19 cellular contexts compared by ENCODE assay signal in the genomic region with DNA sequence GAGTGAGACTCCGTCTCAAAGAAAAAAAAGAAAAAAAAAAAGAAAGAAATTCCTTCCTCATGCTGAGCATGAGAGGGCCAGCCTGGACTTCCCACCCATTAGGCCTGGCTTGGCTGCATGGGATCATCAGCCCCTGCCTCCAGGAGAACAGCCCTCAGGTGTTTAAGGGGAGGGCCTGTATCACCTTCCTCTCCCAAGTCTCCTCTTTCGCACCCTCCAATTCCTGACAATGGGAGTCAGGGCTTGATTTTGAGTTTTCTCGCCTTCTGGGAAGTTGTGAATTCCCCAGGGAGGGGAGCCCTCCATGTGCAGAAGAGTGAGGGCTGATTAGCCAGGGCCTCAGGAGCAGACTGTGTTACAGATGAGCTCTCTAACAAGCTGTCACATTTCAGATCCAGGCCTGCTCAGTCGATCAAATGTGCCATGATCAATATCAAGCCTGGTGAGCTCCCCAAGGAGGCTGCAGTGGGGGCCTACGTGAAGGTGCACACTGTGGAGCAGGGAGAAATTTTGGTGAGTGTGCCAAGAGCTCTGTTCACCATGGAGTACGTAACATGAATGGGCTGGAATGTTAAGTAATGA. TPM values are rescaled to one million over a fixed set of nuclear protein-coding genes. Genes with fewer than 3 reads are reported as not detected.
DNase-seq lines count a peak whose midpoint lies in the region; ATAC-seq and TF ChIP-seq lines count a peak whose summit lies in the region.
"Had no signal": no experiment of that assay in that cellular context is flagged by ENCODE, and none has a peak within 500 bp of the region (broad histone marks: within the 10 kb centered on the region; RNA-seq: fewer than 3 reads in every experiment).

No MANE protein-coding gene starts in this region.

- no peaks in the 10 kb centered on the region for H3K9me3 ChIP-seq in cardiac muscle cell (ENCODE audit: low read depth)
- H3K9me3 ChIP-seq in heart left ventricle: no peaks in the 10 kb centered on the region
- H3K9me3 ChIP-seq in RWPE2 (ENCODE audit: severe bottlenecking): no peaks in the 10 kb centered on the region
- no peaks in the 10 kb centered on the region for H3K9me3 ChIP-seq in breast epithelium

- no peaks in the 10 kb centered on the region for H3K9me3 Mint-ChIP-seq in activated CD4-positive, alpha-beta T cell treated with anti-CD3 and anti-CD28 coated beads for 36 hours (ENCODE audit: low read depth)
- H3K9me3 Mint-ChIP-seq: CD8-positive, alpha-beta T cell had no signal

- H3K36me3 Mint-ChIP-seq in activated CD4-positive, alpha-beta T cell treated with anti-CD3 and anti-CD28 coated beads for 36 hours (ENCODE audit: low read depth): no peaks in the 10 kb centered on the region
- H3K36me3 Mint-ChIP-seq: CD8-positive, alpha-beta T cell had no signal

- WGBS in heart left ventricle, 4 donors: 74 to 84% (median 81%) methylated on average over 5 to 6 of the region's 6 CpGs

- POLR2A ChIA-PET in activated CD4-positive, alpha-beta T cell treated with anti-CD3 and anti-CD28 coated beads for 36 hours (lab: Charles Lee): no interaction called here

- intact Hi-C loops in heart left ventricle (cut with DNase I): no loop called here
- intact Hi-C loops in activated CD4-positive, alpha-beta T cell treated with anti-CD3 and anti-CD28 coated beads for 36 hours (cut with DNase I, micrococcal nuclease): no loop called here
- intact Hi-C loops in breast epithelium (cut with DNase I; ENCODE audit: low total_unique reads): loop anchor here (5.0 kb wide), 1 partner anchor 274 kb away; no protein-coding TSS in a partner anchor

- no peak overlapping the region for H3K4me3 Mint-ChIP-seq in activated CD4-positive, alpha-beta T cell treated with anti-CD3 and anti-CD28 coated beads for 36 hours
- H3K4me3 Mint-ChIP-seq: CD8-positive, alpha-beta T cell had no signal

- H3K4me3 ChIP-seq in cardiac muscle cell: no peak overlapping the region
- H3K4me3 ChIP-seq in heart left ventricle: no peak overlapping the region
- no peak overlapping the region for H3K4me3 ChIP-seq in RWPE2 (ENCODE audit: severe bottlenecking)
- H3K4me3 ChIP-seq in breast epithelium: no peak overlapping the region
- H3K4me3 ChIP-seq: GM23248 had no signal

- H3K4me1 Mint-ChIP-seq in activated CD4-positive, alpha-beta T cell treated with anti-CD3 and anti-CD28 coated beads for 36 hours: no peaks in the 10 kb centered on the region

- ATAC-seq in heart left ventricle (no peak), RWPE2 (ENCODE audit: low read depth) (no peak), HG03159 (IDR thresholded peaks at IDR 0.05; ENCODE audit: unreplicated experiment) (no peak), GM18498 (IDR thresholded peaks at IDR 0.05; ENCODE audit: unreplicated experiment) (no peak)
- no peak for ATAC-seq in activated CD4-positive, alpha-beta T cell treated with anti-CD3 and anti-CD28 coated beads for 36 hours
- ATAC-seq: CD8-positive, alpha-beta T cell had no signal

- DNase-seq in cardiac muscle cell (ENCODE audit: low read depth in 1 of 2, low spot score in 1 of 2): peak in 1 of 2 donors; percentile 47
- DNase-seq in heart left ventricle: no peak
- DNase-seq in RWPE2 (ENCODE audit: low spot score): peak; percentile 54
- DNase-seq in mesenteric fat pad (ENCODE audit: low spot score): peak; percentile 62
- DNase-seq in activated CD4-positive, alpha-beta T cell treated with anti-CD3 and anti-CD28 coated beads for 36 hours: no peak
- DNase-seq in breast epithelium (ENCODE audit: low spot score in 2 of 2): no peak
- DNase-seq: AML-193; C1 segment of cervical spinal cord; CD8-positive, alpha-beta T cell; DND-41; GM23248; HCEC 1CT; Kasumi-1; NCI-H1694; NCI-H2081; NCI-H748 treated with DMSO at 0.1 percent for 48 hours; Right ventricle myocardium superior had no signal

- no peak overlapping the region for H3K27ac Mint-ChIP-seq in activated CD4-positive, alpha-beta T cell treated with anti-CD3 and anti-CD28 coated beads for 36 hours
- H3K27ac Mint-ChIP-seq: CD8-positive, alpha-beta T cell had no signal

- no peaks in the 10 kb centered on the region for H3K36me3 ChIP-seq in cardiac muscle cell
- H3K36me3 ChIP-seq in heart left ventricle: no peaks in the 10 kb centered on the region
- H3K36me3 ChIP-seq in RWPE2 (ENCODE audit: low read depth): no peaks in the 10 kb centered on the region
- no peaks in the 10 kb centered on the region for H3K36me3 ChIP-seq in breast epithelium

- no peaks in the 10 kb centered on the region for H3K27me3 ChIP-seq in cardiac muscle cell
- H3K27me3 ChIP-seq in heart left ventricle: no peaks in the 10 kb centered on the region
- no peaks in the 10 kb centered on the region for H3K27me3 ChIP-seq in RWPE2 (ENCODE audit: insufficient read depth, poor library complexity, severe bottlenecking)
- H3K27me3 ChIP-seq in breast epithelium: no peaks in the 10 kb centered on the region

- TF ChIP-seq POLR2A in heart left ventricle (IDR thresholded peaks at IDR 0.05) (no peak), breast epithelium (IDR thresholded peaks at IDR 0.05) (no peak)

- CTCF ChIA-PET in activated CD4-positive, alpha-beta T cell treated with anti-CD3 and anti-CD28 coated beads for 36 hours (lab: Charles Lee): interaction anchor here (0.6 to 7.2 kb wide), 4 partner anchors 14 to 188 kb away, joined by 3 to 39 read pairs (median 4); no protein-coding TSS in a partner anchor

- TF ChIP-seq CTCF in cardiac muscle cell (IDR thresholded peaks at IDR 0.05; ENCODE audit: low read depth, low read length): no peak
- no peak for TF ChIP-seq CTCF in heart left ventricle (IDR thresholded peaks at IDR 0.05)
- no peak for TF ChIP-seq CTCF in RWPE2 (IDR thresholded peaks at IDR 0.05; ENCODE audit: poor library complexity, severe bottlenecking)
- no peak for TF ChIP-seq CTCF in breast epithelium (IDR thresholded peaks at IDR 0.05)

- H3K27me3 Mint-ChIP-seq in activated CD4-positive, alpha-beta T cell treated with anti-CD3 and anti-CD28 coated beads for 36 hours: no peaks in the 10 kb centered on the region

- H3K27ac ChIP-seq in cardiac muscle cell (peak overlapping the region; percentile 92), heart left ventricle (no peak overlapping the region), RWPE2 (ENCODE audit: poor library complexity, severe bottlenecking) (no peak overlapping the region), breast epithelium (no peak overlapping the region)
- H3K27ac ChIP-seq: GM23248 had no signal

- peaks cover 19% of the 10 kb centered on the region for H3K4me1 ChIP-seq in cardiac muscle cell (ENCODE audit: low read depth)
- H3K4me1 ChIP-seq in heart left ventricle: no peaks in the 10 kb centered on the region
- H3K4me1 ChIP-seq in RWPE2 (ENCODE audit: insufficient read depth, poor library complexity, severe bottlenecking): no peaks in the 10 kb centered on the region
- no peaks in the 10 kb centered on the region for H3K4me1 ChIP-seq in breast epithelium

RNA-seq across cellular contexts. Expression of gene CNBD2, which starts 42.4 kb away (rescaled TPM):
- total RNA-seq in cardiac muscle cell: 8.5 and 10.4 TPM in 2 replicates
- polyA plus RNA-seq in cardiac muscle cell: 0.82 TPM in 1 of 2 replicates, not detected in the other
- 1 to 10 TPM in 8 of 9 donors, not detected in 1; 1.4 to 5.9 (median 3.6) TPM for total RNA-seq in heart left ventricle
- polyA plus RNA-seq in heart left ventricle: 1 to 10 TPM; 3.0 to 7.7 TPM
- total RNA-seq in mesenteric fat pad: 2.9 TPM
- total RNA-seq in activated CD4-positive, alpha-beta T cell treated with anti-CD3 and anti-CD28 coated beads for 36 hours: 1 to 10 TPM; 2.9 to 3.5 TPM
- total RNA-seq in breast epithelium: 1 to 10 TPM; 2.2 to 6.7 (median 2.3) TPM

RNA-seq across cellular contexts. Expression of gene SCAND1, which starts 56.5 kb away (rescaled TPM):
- 138 and 197 TPM in 2 replicates for total RNA-seq in cardiac muscle cell
- 201 and 218 TPM in 2 replicates for polyA plus RNA-seq in cardiac muscle cell
- 100 to 1,000 TPM in 2 of 9 donors, 10 to 100 TPM in 7; 30.8 to 106 (median 50.5) TPM for total RNA-seq in heart left ventricle
- 100 to 1,000 TPM in 1 of 2 donors, 10 to 100 TPM in 1; 88.5 to 133 TPM for polyA plus RNA-seq in heart left ventricle
- total RNA-seq in mesenteric fat pad: 66.2 TPM
- 10 to 100 TPM; 37.8 to 39.3 TPM for total RNA-seq in activated CD4-positive, alpha-beta T cell treated with anti-CD3 and anti-CD28 coated beads for 36 hours
- total RNA-seq in breast epithelium: 100 to 1,000 TPM in 1 of 3 donors, 10 to 100 TPM in 2; 87.5 to 103 (median 89.6) TPM

Comparison
In these comparisons a context has a peak if more than half of its experiments do, and no peak if none do; other contexts are left out.
1. DNase-seq: peak in RWPE2 (single experiment) and mesenteric fat pad (single experiment); none in heart left ventricle (0 of 5), activated CD4-positive, alpha-beta T cell treated with anti-CD3 and anti-CD28 coated beads for 36 hours (single experiment) and breast epithelium (0 of 2).